Comparison of ENCODE assay signal across 29 cellular contexts in genomic region chr5:91302958-91303357, GRCh38.
DNase-seq lines count a peak whose midpoint lies in the region; ATAC-seq, FAIRE-seq and TF ChIP-seq lines count a peak whose summit lies in the region.
"Had no signal": no experiment of that assay in that cellular context is flagged by ENCODE, and none has a peak within 500 bp of the region (broad histone marks: within the 10 kb centered on the region; RNA-seq: fewer than 3 reads in every experiment).

No MANE protein-coding gene starts in this region.

- no peak overlapping the region for H3K9ac ChIP-seq in K562 (ENCODE audit: insufficient read depth in 1 of 2, low read depth in 2 of 2, low read length in 2 of 2)

- H3K9me3 Mint-ChIP-seq in activated T-cell treated with anti-CD3 and anti-CD28 coated beads, Interleukin-2, amount 50 U/mL, for 72 hours: no peaks in the 10 kb centered on the region
- H3K9me3 Mint-ChIP-seq: central memory CD8-positive, alpha-beta T cell; H9 had no signal

- no peaks in the 10 kb centered on the region for H3K9me1 ChIP-seq in K562 (ENCODE audit: control insufficient read depth, insufficient read depth, low read length)

- H3K4me1 Mint-ChIP-seq in activated T-cell treated with anti-CD3 and anti-CD28 coated beads, Interleukin-2, amount 50 U/mL, for 72 hours (ENCODE audit: low read depth): no peaks in the 10 kb centered on the region
- H3K4me1 Mint-ChIP-seq: central memory CD8-positive, alpha-beta T cell had no signal

- in situ Hi-C loops in G401 (cut with HindIII; ENCODE audit: low sequenced_read_pairs) (no loop called here), K562 (cut with MboI) (no loop called here), gastrocnemius medialis (cut with MboI; ENCODE audit: low sequenced_read_pairs in 4 of 4) (no loop called here)

- no peak overlapping the region for H3K27ac ChIP-seq in K562 (ENCODE audit: extremely low read depth, low read depth, low read length)
- H3K27ac ChIP-seq in gastrocnemius medialis: peak overlapping the region; percentile 85 to 94 (median 90)
- H3K27ac ChIP-seq: HL-60, thoracic aorta, uterus had no signal

- H3K27me3 ChIP-seq in K562 (ENCODE audit: control insufficient read depth in 2 of 2, insufficient read depth in 2 of 2, low read length in 2 of 2) (no peaks in the 10 kb centered on the region), gastrocnemius medialis (no peaks in the 10 kb centered on the region)
- H3K27me3 ChIP-seq: gastroesophageal sphincter, uterus had no signal

- no peak for TF ChIP-seq RAD21 in K562 (CRISPR knock-in tag; conservative IDR thresholded peaks at IDR 0.05 in 1 of 2, IDR thresholded peaks at IDR 0.05 in 1 of 2)

- no peaks in the 10 kb centered on the region for H3K79me2 ChIP-seq in K562 (ENCODE audit: control insufficient read depth, insufficient read depth, low read length)

- no peaks in the 10 kb centered on the region for H3K9me3 ChIP-seq in K562 (replicated peaks; ENCODE audit: control insufficient read depth, insufficient read depth, low read depth, low read length)
- H3K9me3 ChIP-seq in gastrocnemius medialis: no peaks in the 10 kb centered on the region
- H3K9me3 ChIP-seq: gastroesophageal sphincter, thoracic aorta, uterus had no signal

- 0 out of 2 replicates have a peak overlapping the region, but pooled peaks have one; percentile 44 for H2AFZ ChIP-seq in K562 (ENCODE audit: low read depth, low read length)

- H3K27ac Mint-ChIP-seq in activated T-cell treated with anti-CD3 and anti-CD28 coated beads, Interleukin-2, amount 50 U/mL, for 72 hours: no peak overlapping the region
- H3K27ac Mint-ChIP-seq: H9 had no signal

- TF ChIP-seq POLR2A in K562 (conservative IDR thresholded peaks at IDR 0.05) (no peak), gastrocnemius medialis (IDR thresholded peaks at IDR 0.05) (peak in 1 of 2 donors; percentile 38)

- H3K36me3 ChIP-seq in K562 (ENCODE audit: control insufficient read depth, insufficient read depth, low read length): no peaks in the 10 kb centered on the region
- H3K36me3 ChIP-seq in gastrocnemius medialis: no peaks in the 10 kb centered on the region
- H3K36me3 ChIP-seq: gastroesophageal sphincter, thoracic aorta, uterus had no signal

- POLR2A ChIA-PET in K562 (lab: Yijun Ruan, JAX) (interaction anchor here (0.8 kb wide), 1 partner anchor 81 kb away, joined by 3 read pairs; no protein-coding TSS in a partner anchor), GM10248 (lab: Yijun Ruan, JAX) (no interaction called here)

- no peak for TF ChIP-seq EP300 in K562 (IDR thresholded peaks at IDR 0.05; ENCODE audit: low read length)

- no TSS peak for BruUV-seq in K562 (replicated peaks; lab: Mats Ljungman, UMichigan)

- no peak for FAIRE-seq in K562 (lab: Jason Lieb, UNC)
- FAIRE-seq: endometrium, GM12891 had no signal

- H3K4me1 ChIP-seq in K562 (replicated peaks in 1 of 2; ENCODE audit: control insufficient read depth in 2 of 2, insufficient read depth in 2 of 2, low read length in 2 of 2) (0 out of 5 replicates have a peak, but pooled peaks cover 0 to 3% of the 10 kb centered on the region in 2 experiments), gastrocnemius medialis (peaks cover 54 to 62% of the 10 kb centered on the region in 2 donors)
- H3K4me1 ChIP-seq: uterus had no signal

- H3K4me2 ChIP-seq in K562 (ENCODE audit: insufficient read depth, low read length): no peak overlapping the region

- 60% methylated on average over 1 of the region's 1 CpG for WGBS in K562 (ENCODE audit: insufficient coverage, low coverage, missing lambda C conversion rate)

- DNase-seq in G401 (ENCODE audit: low spot score) (peak; percentile 10), K562 (ENCODE audit: extremely low read depth in 1 of 4, low spot score in 3 of 4) (no peak), inferior parietal cortex (ENCODE audit: extremely low spot score) (peak; percentile 75), gastrocnemius medialis (peak; percentile 34 to 43), GM10248 (ENCODE audit: extremely low spot score) (no peak)
- no peak for DNase-seq in activated T-cell treated with anti-CD3 and anti-CD28 coated beads, Interleukin-2, amount 50 U/mL, for 72 hours
- DNase-seq: activated CD4-positive, alpha-beta T cell treated with anti-CD3 and anti-CD28 coated beads, Interleukin-2, amount 50 U/mL, for 48 hours; activated naive CD4-positive, alpha-beta T cell treated with Interleukin-2 at 50 U/mL for 16 hours; activated T-cell treated with anti-CD3 and anti-CD28 coated beads, Interleukin-2, amount 50 U/mL, for 48 hours; DMS153; H9; left colon; MV-4-11; NCI-H1436 treated with DMSO at 0.1 percent for 48 hours; NCI-H2107; NCI-H345; NCI-H69; SHP77 treated with DMSO at 0.1 percent for 48 hours; stimulated activated naive CD4-positive, alpha-beta T cell; uterus had no signal

- H3K4me3 ChIP-seq in K562 (no peak overlapping the region), gastrocnemius medialis (no peak overlapping the region)
- H3K4me3 ChIP-seq: gastroesophageal sphincter, thoracic aorta, uterus had no signal

- no peak for ATAC-seq in K562
- peak; percentile 70 to 77 for ATAC-seq in gastrocnemius medialis
- ATAC-seq in esophagus mucosa: no peak
- no peak for ATAC-seq in activated T-cell treated with anti-CD3 and anti-CD28 coated beads, Interleukin-2, amount 50 U/mL, for 72 hours (replicated peaks in 1 of 2)
- ATAC-seq: activated CD4-positive, CD25-positive, alpha-beta regulatory T cell treated with anti-CD3 and anti-CD28 coated beads, Interleukin-2, amount 50 U/mL, for 24 hours; gastroesophageal sphincter; left colon; Panc1 had no signal

- H3K4me3 Mint-ChIP-seq in activated T-cell treated with anti-CD3 and anti-CD28 coated beads, Interleukin-2, amount 50 U/mL, for 72 hours: no peak overlapping the region
- H3K4me3 Mint-ChIP-seq: central memory CD8-positive, alpha-beta T cell; H9 had no signal

- H3K27me3 Mint-ChIP-seq in activated T-cell treated with anti-CD3 and anti-CD28 coated beads, Interleukin-2, amount 50 U/mL, for 72 hours (ENCODE audit: low read depth): no peaks in the 10 kb centered on the region
- H3K27me3 Mint-ChIP-seq: central memory CD8-positive, alpha-beta T cell had no signal

- no peaks in the 10 kb centered on the region for H3K36me3 Mint-ChIP-seq in activated T-cell treated with anti-CD3 and anti-CD28 coated beads, Interleukin-2, amount 50 U/mL, for 72 hours (ENCODE audit: insufficient read depth in 2 of 2)

- CTCF ChIA-PET in K562 (lab: Yijun Ruan, JAX; ENCODE audit: low intra/inter-chr PET ratio) (no interaction called here), GM10248 (lab: Yijun Ruan, JAX) (interaction anchor here (1.2 to 2.0 kb wide), 4 partner anchors 8 to 28 kb away, joined by 4 to 5 read pairs (median 4); no protein-coding TSS in a partner anchor)

- intact Hi-C loops in K562 (cut with micrococcal nuclease): no loop called here
- intact Hi-C loops in gastrocnemius medialis (cut with DNase I; ENCODE audit: low total_unique reads): no loop called here

- no peaks in the 10 kb centered on the region for H4K20me1 ChIP-seq in K562 (replicated peaks; ENCODE audit: control insufficient read depth, insufficient read depth, low read length)

- TF ChIP-seq CTCF in K562 (IDR thresholded peaks at IDR 0.05 in 2 of 3, conservative IDR thresholded peaks at IDR 0.05 in 1 of 3; ENCODE audit: insufficient read depth in 2 of 3, low read depth in 1 of 3, low read length in 3 of 3) (no peak), gastrocnemius medialis (IDR thresholded peaks at IDR 0.05 in 4 of 5, conservative IDR thresholded peaks at IDR 0.05 in 1 of 5) (no peak), GM10248 (IDR thresholded peaks at IDR 0.05; ENCODE audit: control extremely low read depth, extremely low read depth, low read depth, missing control alignments) (no peak)

TF ChIP-seq in K562, 482 proteins besides CTCF, POLR2A, EP300 and RAD21 (continues in another document):
- TF ChIP-seq NFIC (IDR thresholded peaks at IDR 0.05): no peak
- TF ChIP-seq MXD1 (CRISPR knock-in tag; IDR thresholded peaks at IDR 0.05; ENCODE audit: borderline replicate concordance, poor library complexity, severe bottlenecking): no peak
- no peak for TF ChIP-seq CBX2 (IDR thresholded peaks at IDR 0.05; ENCODE audit: insufficient read depth, low read length, poor library complexity, severe bottlenecking)
- no peak for TF ChIP-seq TCF15 (CRISPR knock-in tag; IDR thresholded peaks at IDR 0.05)
- no peak for TF ChIP-seq ZNF589 (CRISPR knock-in tag; IDR thresholded peaks at IDR 0.05; ENCODE audit: low read depth)
- no peak for TF ChIP-seq BRF2 (IDR thresholded peaks at IDR 0.05; ENCODE audit: borderline replicate concordance, insufficient read depth, insufficient read length)
- TF ChIP-seq ZKSCAN1 (IDR thresholded peaks at IDR 0.05; ENCODE audit: low read depth, low read length): no peak
- TF ChIP-seq ZBED1 (IDR thresholded peaks at IDR 0.05): no peak
- no peak for TF ChIP-seq GTF2F1 (IDR thresholded peaks at IDR 0.05; ENCODE audit: low read depth, low read length)

Comparison
In these comparisons a context has a peak if more than half of its experiments do, and no peak if none do; other contexts are left out.
1. DNase-seq: peak in G401 (single experiment), inferior parietal cortex (single experiment) and gastrocnemius medialis (2 of 2); none in K562 (0 of 4), GM10248 (single experiment) and activated T-cell treated with anti-CD3 and anti-CD28 coated beads, Interleukin-2, amount 50 U/mL, for 72 hours (0 of 2).
2. ATAC-seq: peak in gastrocnemius medialis (2 of 2); none in K562 (single experiment), esophagus mucosa (single experiment) and activated T-cell treated with anti-CD3 and anti-CD28 coated beads, Interleukin-2, amount 50 U/mL, for 72 hours (0 of 2).